8 cellular contexts compared by ENCODE assay signal in genomic region chr21:33640697-33641338, GRCh38. TPM values are rescaled to one million over a fixed set of nuclear protein-coding genes. Genes with fewer than 3 reads are reported as not detected.
DNase-seq lines count a peak whose midpoint lies in the region; ATAC-seq and TF ChIP-seq lines count a peak whose summit lies in the region.

No MANE protein-coding gene starts in this region.

- H3K9me3 ChIP-seq in heart right ventricle (no peaks in the 10 kb centered on the region), neural cell (ENCODE audit: low read length) (no peaks in the 10 kb centered on the region)

- H4K20me1 ChIP-seq in neural cell (ENCODE audit: insufficient read depth) = no peaks in the 10 kb centered on the region

- TF ChIP-seq CTCF in heart right ventricle (IDR thresholded peaks at IDR 0.05) (no peak), epithelial cell of esophagus (IDR thresholded peaks at IDR 0.05; ENCODE audit: insufficient read depth, low read depth, low read length, missing control alignments) (no peak), neural cell (IDR thresholded peaks at IDR 0.05; ENCODE audit: poor library complexity, severe bottlenecking) (no peak)

- intact Hi-C loops in heart right ventricle (cut with DNase I) (loop anchor here in 8 of 10 donors (5.0 to 10.0 kb wide), 11 partner anchors 104 to 261 kb away; no protein-coding TSS in a partner anchor), left cardiac atrium (cut with DNase I) (loop anchor here in 1 of 2 donors (10.0 kb wide), 2 partner anchors 114 to 254 kb away; no protein-coding TSS in a partner anchor)

- H3K4me3 ChIP-seq in heart right ventricle (peak overlapping the region; percentile 66 to 96 (median 88)), epithelial cell of esophagus (ENCODE audit: low read length) (peak overlapping the region; percentile 97), neural cell (ENCODE audit: low read length) (peak overlapping the region; percentile 76)

- H3K79me2 ChIP-seq in neural cell (replicated peaks; ENCODE audit: insufficient read depth, low read length) = peaks cover 69% of the 10 kb centered on the region

- no peaks in the 10 kb centered on the region for H3K27me3 ChIP-seq in heart right ventricle
- no peaks in the 10 kb centered on the region for H3K27me3 ChIP-seq in neural cell (ENCODE audit: insufficient read depth, low read depth, low read length)

- H3K27ac ChIP-seq in heart right ventricle = peak overlapping the region in 9 of 10 donors; percentile 78 to 93 (median 83)
- H3K27ac ChIP-seq in neural cell (ENCODE audit: low read length) = peak overlapping the region; percentile 95

- ATAC-seq in heart right ventricle (no peak), left cardiac atrium (no peak), esophagus mucosa (no peak)

- no peaks in the 10 kb centered on the region for H3F3A ChIP-seq in neural cell (ENCODE audit: insufficient read depth, low read length, poor library complexity, severe bottlenecking)

- H3K4me1 ChIP-seq in heart right ventricle = peaks cover 3 to 39% (median 25%) of the 10 kb centered on the region in 9 donors

- in situ Hi-C loops in G401 (cut with HindIII; ENCODE audit: low sequenced_read_pairs) = no loop called here

- WGBS in heart right ventricle, 2 donors = 28 to 33% methylated on average over 18 of the region's 18 CpGs

- DNase-seq in heart right ventricle = no peak
- DNase-seq in left cardiac atrium = no peak
- peak; percentile 27 for DNase-seq in RPMI7951 (ENCODE audit: low read depth)
- peak; percentile 45 for DNase-seq in epithelial cell of esophagus (ENCODE audit: low read depth)
- DNase-seq in G401 (ENCODE audit: low spot score) = no peak
- DNase-seq in cortex of kidney (lab: John Stamatoyannopoulos, UW) = no peak

- no peaks in the 10 kb centered on the region for H3K9me2 ChIP-seq in neural cell (ENCODE audit: insufficient read depth, low read length)

- H2AFZ ChIP-seq in neural cell (ENCODE audit: low read depth, low read length) = peak overlapping the region; percentile 60

- no peak for TF ChIP-seq RAD21 in neural cell (conservative IDR thresholded peaks at IDR 0.05)

- TF ChIP-seq EP300 in neural cell (conservative IDR thresholded peaks at IDR 0.05; ENCODE audit: poor library complexity, severe bottlenecking) = no peak

- peaks cover 0 to 7% (median 0%) of the 10 kb centered on the region in 9 donors for H3K36me3 ChIP-seq in heart right ventricle
- H3K36me3 ChIP-seq in neural cell (ENCODE audit: insufficient read depth, low read length) = peaks cover 6% of the 10 kb centered on the region

- peak overlapping the region; percentile 69 for H3K4me2 ChIP-seq in neural cell (ENCODE audit: low read length)

- H3K9ac ChIP-seq in neural cell (ENCODE audit: low read length) = peak overlapping the region; percentile 76

TF ChIP-seq in neural cell, 6 proteins besides CTCF, POLR2A, EP300 and RAD21:
- TF ChIP-seq REST (IDR thresholded peaks at IDR 0.05; ENCODE audit: borderline replicate concordance) = no peak
- no peak for TF ChIP-seq EZH2 (IDR thresholded peaks at IDR 0.05; ENCODE audit: borderline replicate concordance, insufficient read depth, low read length, poor library complexity, severe bottlenecking)
- no peak for TF ChIP-seq TAF1 (IDR thresholded peaks at IDR 0.05; ENCODE audit: low read depth)
- TF ChIP-seq SMC3 (conservative IDR thresholded peaks at IDR 0.05; ENCODE audit: poor library complexity) = no peak
- no peak for TF ChIP-seq POLR2AphosphoS5 (IDR thresholded peaks at IDR 0.05)
- TF ChIP-seq MXI1 (conservative IDR thresholded peaks at IDR 0.05; ENCODE audit: poor library complexity, severe bottlenecking) = no peak

RNA-seq across cellular contexts. Expression of gene CRYZL1, which starts 0.7 kb away (rescaled TPM):
- total RNA-seq in heart right ventricle (10 to 100 TPM; 19.0 to 29.8 (median 26.0) TPM), left cardiac atrium (10 to 100 TPM; 21.6 to 30.6 TPM), esophagus mucosa (17.4 TPM)
- polyA plus RNA-seq in heart right ventricle (10 to 100 TPM; 15.3 to 31.8 TPM), neural cell (40.5 and 54.3 TPM in 2 replicates)
- total RNA-seq in RPMI7951 (2014; rRNA removed; shearing (Covaris generic)) = 11.9 and 12.4 TPM in 2 replicates
- polyA minus RNA-seq in neural cell = 70.2 and 71.1 TPM in 2 replicates
- 5.4 and 13.1 TPM in 2 replicates for total RNA-seq in G401 (2014; rRNA removed; shearing (Covaris generic))

RNA-seq across cellular contexts. Expression of gene ITSN1, which starts 1.5 kb away (rescaled TPM):
- total RNA-seq in heart right ventricle = 10 to 100 TPM; 25.0 to 47.3 (median 33.2) TPM
- polyA plus RNA-seq in heart right ventricle = 10 to 100 TPM; 14.6 to 20.0 TPM
- 10 to 100 TPM; 59.2 to 75.3 TPM for total RNA-seq in left cardiac atrium
- 25.8 and 32.0 TPM in 2 replicates for total RNA-seq in RPMI7951 (2014; rRNA removed; shearing (Covaris generic))
- 35.1 and 48.9 TPM in 2 replicates for polyA plus RNA-seq in neural cell
- polyA minus RNA-seq in neural cell = 88.1 and 101 TPM in 2 replicates
- total RNA-seq in G401 (2014; rRNA removed; shearing (Covaris generic)) = 33.4 and 64.3 TPM in 2 replicates
- total RNA-seq in esophagus mucosa = 9.8 TPM

RNA-seq across cellular contexts. Expression of gene DONSON, which starts 52.3 kb away (rescaled TPM):
- total RNA-seq in heart right ventricle (1 to 10 TPM; 3.3 to 6.9 (median 5.5) TPM), left cardiac atrium (1 to 10 TPM; 4.9 to 5.7 TPM), esophagus mucosa (8.2 TPM)
- polyA plus RNA-seq in heart right ventricle (10 to 100 TPM; 13.2 to 17.9 TPM), neural cell (46.2 and 56.6 TPM in 2 replicates)
- total RNA-seq in RPMI7951 (2014; rRNA removed; shearing (Covaris generic)) = 36.8 and 48.8 TPM in 2 replicates
- polyA minus RNA-seq in neural cell = 22.9 and 23.6 TPM in 2 replicates
- total RNA-seq in G401 (2014; rRNA removed; shearing (Covaris generic)) = 31.8 and 52.2 TPM in 2 replicates

Comparison
In these comparisons a context has a peak if more than half of its experiments do, and no peak if none do; other contexts are left out.
1. DNase-seq: peak in RPMI7951 (single experiment) and epithelial cell of esophagus (single experiment); none in heart right ventricle (0 of 2), left cardiac atrium (single experiment), G401 (single experiment) and cortex of kidney (single experiment).
2. Peak in every context shown above with its lines, with median percentiles within 50 percentile points of each other: H3K4me3 ChIP-seq.